In the genomic region with DNA sequence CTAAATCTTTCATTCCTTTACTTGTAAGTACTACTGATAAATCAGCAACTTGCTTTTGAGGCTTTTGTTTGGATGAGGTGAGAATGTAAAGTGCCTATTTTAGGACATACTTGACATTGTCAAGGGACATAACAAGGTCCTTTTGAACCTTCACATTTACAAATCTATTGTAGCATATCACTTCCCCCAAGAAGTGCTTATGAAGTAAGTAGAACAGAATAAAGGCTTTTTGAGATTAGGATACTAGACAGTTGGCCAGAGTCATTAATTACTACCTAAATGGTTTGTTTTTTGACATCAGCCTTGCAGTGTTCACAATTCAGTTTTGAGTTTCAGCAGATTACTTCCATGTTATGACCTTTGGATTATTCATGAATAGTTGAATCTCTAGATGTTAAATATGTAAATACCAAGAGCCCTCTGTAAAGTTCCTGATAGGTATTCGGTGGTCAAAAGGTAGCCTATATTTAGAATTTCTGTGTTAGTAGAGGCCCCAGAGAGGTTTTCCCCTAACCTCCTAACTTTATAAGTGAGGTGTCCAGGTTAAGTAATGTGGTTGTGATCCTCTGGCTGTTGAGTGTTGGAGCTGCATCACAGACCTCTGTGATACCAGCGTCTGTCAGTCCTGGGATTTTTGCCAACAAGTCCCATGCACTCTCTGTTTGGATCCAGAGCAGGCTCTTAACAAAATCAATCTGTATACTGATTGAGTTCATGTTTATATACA, we compare ENCODE assay signal across 8 cellular contexts.
DNase-seq lines count a peak whose midpoint lies in the region; ATAC-seq and TF ChIP-seq lines count a peak whose summit lies in the region.

No MANE protein-coding gene starts in this region.

- H3K4me3 ChIP-seq in gastroesophageal sphincter, result no peak overlapping the region

- intact Hi-C loops in activated CD4-positive, alpha-beta memory T cell treated with anti-CD3 and anti-CD28 coated beads for 36 hours (cut with micrococcal nuclease), result no loop called here

- CTCF ChIA-PET in activated CD4-positive, alpha-beta memory T cell treated with anti-CD3 and anti-CD28 coated beads for 36 hours (lab: Charles Lee), result interaction anchor here (0.7 kb wide), 1 partner anchor 10 kb away, joined by 3 read pairs; no protein-coding TSS in a partner anchor

- no peak for TF ChIP-seq EP300 in gastroesophageal sphincter (IDR thresholded peaks at IDR 0.05)

- peaks cover 3% of the 10 kb centered on the region for H3K36me3 Mint-ChIP-seq in chondrocyte (ENCODE audit: low read depth)
- H3K36me3 Mint-ChIP-seq in activated CD4-positive, alpha-beta memory T cell treated with anti-CD3 and anti-CD28 coated beads for 36 hours, result peaks cover 19% of the 10 kb centered on the region

- POLR2A ChIA-PET in activated CD4-positive, alpha-beta memory T cell treated with anti-CD3 and anti-CD28 coated beads for 36 hours (lab: Charles Lee), result no interaction called here

- no peak for TF ChIP-seq CTCF in chondrocyte (IDR thresholded peaks at IDR 0.05)
- TF ChIP-seq CTCF in gastroesophageal sphincter (IDR thresholded peaks at IDR 0.05), result no peak

- no peak for ATAC-seq in gastroesophageal sphincter
- ATAC-seq in GM18520 (IDR thresholded peaks at IDR 0.05; ENCODE audit: unreplicated experiment), result no peak

- H3K4me3 Mint-ChIP-seq in chondrocyte (ENCODE audit: unreplicated experiment), result no peak overlapping the region
- no peak overlapping the region for H3K4me3 Mint-ChIP-seq in activated CD4-positive, alpha-beta memory T cell treated with anti-CD3 and anti-CD28 coated beads for 36 hours

- H3K27ac Mint-ChIP-seq in chondrocyte (ENCODE audit: unreplicated experiment), result peak overlapping the region; percentile 3
- H3K27ac Mint-ChIP-seq in activated CD4-positive, alpha-beta memory T cell treated with anti-CD3 and anti-CD28 coated beads for 36 hours, result no peak overlapping the region

- H3K27me3 Mint-ChIP-seq in chondrocyte (ENCODE audit: low read depth), result no peaks in the 10 kb centered on the region
- H3K27me3 Mint-ChIP-seq in activated CD4-positive, alpha-beta memory T cell treated with anti-CD3 and anti-CD28 coated beads for 36 hours, result no peaks in the 10 kb centered on the region

- H3K9me3 ChIP-seq in gastroesophageal sphincter, result peaks cover 0 to 8% (median 0%) of the 10 kb centered on the region in 3 donors

- H3K4me1 Mint-ChIP-seq in chondrocyte (ENCODE audit: low read depth), result peaks cover 31% of the 10 kb centered on the region
- peaks cover 13% of the 10 kb centered on the region for H3K4me1 Mint-ChIP-seq in activated CD4-positive, alpha-beta memory T cell treated with anti-CD3 and anti-CD28 coated beads for 36 hours (ENCODE audit: low read depth)

- H3K27me3 ChIP-seq in gastroesophageal sphincter, result no peaks in the 10 kb centered on the region

- peaks cover 0 to 6% of the 10 kb centered on the region in 2 donors for H3K36me3 ChIP-seq in gastroesophageal sphincter

- H3K4me1 ChIP-seq in gastroesophageal sphincter, result peaks cover 19 to 51% (median 28%) of the 10 kb centered on the region in 3 donors

- DNase-seq in ELR (ENCODE audit: low read depth), result peak; percentile 62
- peak; percentile 64 for DNase-seq in M059J (ENCODE audit: low read depth)
- no peak for DNase-seq in chondrocyte (ENCODE audit: low spot score)
- peak; percentile 48 for DNase-seq in mucosa of gallbladder (ENCODE audit: low spot score)
- DNase-seq in UCSD-AML1 (lab: John Stamatoyannopoulos, UW; ENCODE audit: unreplicated experiment), result no peak
- no peak for DNase-seq in activated CD4-positive, alpha-beta memory T cell treated with anti-CD3 and anti-CD28 coated beads for 36 hours

- 23 to 29% methylated on average over 2 of the region's 2 CpGs for WGBS in gastroesophageal sphincter (ENCODE audit: low coverage in 1 of 2), 2 donors

- H3K27ac ChIP-seq in gastroesophageal sphincter, result peak overlapping the region in 2 of 4 donors; percentile 39 to 41

- no peak for TF ChIP-seq POLR2A in gastroesophageal sphincter (IDR thresholded peaks at IDR 0.05)

- H3K9me3 Mint-ChIP-seq in chondrocyte (ENCODE audit: low read depth), result peaks cover 5% of the 10 kb centered on the region
- H3K9me3 Mint-ChIP-seq in activated CD4-positive, alpha-beta memory T cell treated with anti-CD3 and anti-CD28 coated beads for 36 hours, result peaks cover 20% of the 10 kb centered on the region

Comparison
In these comparisons a context has a peak if more than half of its experiments do, and no peak if none do; other contexts are left out.
1. DNase-seq: peak in ELR (single experiment), M059J (single experiment) and mucosa of gallbladder (single experiment); none in chondrocyte (single experiment), UCSD-AML1 (single experiment) and activated CD4-positive, alpha-beta memory T cell treated with anti-CD3 and anti-CD28 coated beads for 36 hours (single experiment).